Comparison of ENCODE assay signal across 2 cellular contexts in the genomic region with DNA sequence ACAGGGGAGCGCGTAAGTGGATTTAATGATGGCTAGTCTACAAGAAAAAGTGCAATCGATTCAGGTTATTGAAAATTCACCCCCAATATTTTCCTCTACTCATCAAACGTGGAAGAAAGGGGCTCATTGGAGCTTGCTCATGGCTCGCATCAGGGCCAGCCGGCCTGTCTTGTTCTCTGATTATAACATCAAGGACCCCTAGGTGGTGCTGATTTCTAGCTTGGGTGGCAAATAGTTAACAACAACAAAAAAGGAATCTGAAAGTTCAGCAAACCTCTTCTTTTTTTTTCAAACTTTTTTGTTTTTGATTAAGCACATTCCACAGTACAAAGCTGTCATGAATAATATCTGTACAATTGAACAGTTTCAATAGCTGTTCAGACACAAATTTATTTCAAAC.
TF ChIP-seq lines count a peak whose summit lies in the region.

No MANE protein-coding gene starts in this region.

TF ChIP-seq in HepG2, 621 proteins besides CTCF, POLR2A, EP300 and RAD21:
- peak; percentile 79 for TF ChIP-seq ZNF652 (CRISPR knock-in tag; IDR thresholded peaks at IDR 0.05; ENCODE audit: borderline replicate concordance, low read depth)
- TF ChIP-seq YEATS4 (CRISPR knock-in tag; IDR thresholded peaks at IDR 0.05; ENCODE audit: borderline replicate concordance), result no peak
- TF ChIP-seq ZNF850 (CRISPR knock-in tag; conservative IDR thresholded peaks at IDR 0.05), result no peak

TF ChIP-seq in H1, 55 proteins besides CTCF, POLR2A, EP300 and RAD21:
- TF ChIP-seq CBX5 (IDR thresholded peaks at IDR 0.05; ENCODE audit: low read depth, low read length), result no peak
- no peak for TF ChIP-seq MAFK (IDR thresholded peaks at IDR 0.05; ENCODE audit: low read depth, low read length)
- no peak for TF ChIP-seq TCF12 (IDR thresholded peaks at IDR 0.05; ENCODE audit: low read depth, low read length)
- no peak for TF ChIP-seq SIX5 (IDR thresholded peaks at IDR 0.05; ENCODE audit: low read depth, low read length)
- no peak for TF ChIP-seq SRF (IDR thresholded peaks at IDR 0.05; ENCODE audit: low read depth, low read length)
- no peak for TF ChIP-seq POLR2AphosphoS5 (IDR thresholded peaks at IDR 0.05; ENCODE audit: low read depth, low read length)
- TF ChIP-seq TEAD4 (IDR thresholded peaks at IDR 0.05; ENCODE audit: low read depth, low read length), result no peak
- TF ChIP-seq, protein P1, sequence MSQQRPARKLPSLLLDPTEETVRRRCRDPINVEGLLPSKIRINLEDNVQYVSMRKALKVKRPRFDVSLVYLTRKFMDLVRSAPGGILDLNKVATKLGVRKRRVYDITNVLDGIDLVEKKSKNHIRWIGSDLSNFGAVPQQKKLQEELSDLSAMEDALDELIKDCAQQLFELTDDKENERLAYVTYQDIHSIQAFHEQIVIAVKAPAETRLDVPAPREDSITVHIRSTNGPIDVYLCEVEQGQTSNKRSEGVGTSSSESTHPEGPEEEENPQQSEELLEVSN (IDR thresholded peaks at IDR 0.05), result no peak
- TF ChIP-seq EZH2 (IDR thresholded peaks at IDR 0.05; ENCODE audit: low read depth, low read length, severe bottlenecking), result no peak
- TF ChIP-seq, protein P2, sequence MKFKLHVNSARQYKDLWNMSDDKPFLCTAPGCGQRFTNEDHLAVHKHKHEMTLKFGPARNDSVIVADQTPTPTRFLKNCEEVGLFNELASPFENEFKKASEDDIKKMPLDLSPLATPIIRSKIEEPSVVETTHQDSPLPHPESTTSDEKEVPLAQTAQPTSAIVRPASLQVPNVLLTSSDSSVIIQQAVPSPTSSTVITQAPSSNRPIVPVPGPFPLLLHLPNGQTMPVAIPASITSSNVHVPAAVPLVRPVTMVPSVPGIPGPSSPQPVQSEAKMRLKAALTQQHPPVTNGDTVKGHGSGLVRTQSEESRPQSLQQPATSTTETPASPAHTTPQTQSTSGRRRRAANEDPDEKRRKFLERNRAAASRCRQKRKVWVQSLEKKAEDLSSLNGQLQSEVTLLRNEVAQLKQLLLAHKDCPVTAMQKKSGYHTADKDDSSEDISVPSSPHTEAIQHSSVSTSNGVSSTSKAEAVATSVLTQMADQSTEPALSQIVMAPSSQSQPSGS (IDR thresholded peaks at IDR 0.05; ENCODE audit: low read length), result no peak
- no peak for TF ChIP-seq SP1 (IDR thresholded peaks at IDR 0.05; ENCODE audit: low read depth, low read length)
- TF ChIP-seq ZNF274 (IDR thresholded peaks at IDR 0.05; ENCODE audit: borderline replicate concordance, extremely low read depth, low read length), result no peak
- TF ChIP-seq POU5F1 (IDR thresholded peaks at IDR 0.05; ENCODE audit: low read depth, low read length), result no peak
